ENCODE assay signal across 13 cellular contexts in the genomic region with DNA sequence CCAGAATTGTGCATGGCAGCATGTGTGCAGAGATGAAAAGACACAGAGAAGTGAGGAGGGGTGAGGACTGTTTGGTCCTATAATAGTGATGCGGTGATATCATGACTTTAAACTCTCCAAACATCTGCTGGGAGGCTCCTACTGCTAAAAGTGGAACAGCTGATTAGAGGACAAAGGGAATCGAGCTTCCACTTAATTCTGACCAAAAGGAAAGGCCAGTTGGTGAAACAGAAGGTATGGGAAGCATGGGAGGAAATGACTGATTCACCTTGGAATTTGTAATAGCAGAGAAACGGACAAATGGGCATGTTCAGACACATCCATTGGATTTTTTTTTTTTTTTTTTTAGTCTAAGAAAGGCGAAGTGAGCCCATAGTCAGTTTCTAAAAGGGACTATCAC.
DNase-seq lines count a peak whose midpoint lies in the region; ATAC-seq and TF ChIP-seq lines count a peak whose summit lies in the region.
"Had no signal": no experiment of that assay in that cellular context is flagged by ENCODE, and none has a peak within 500 bp of the region (broad histone marks: within the 10 kb centered on the region; RNA-seq: fewer than 3 reads in every experiment).

No MANE protein-coding gene starts in this region.

- peaks cover 7% of the 10 kb centered on the region for H3K27me3 Mint-ChIP-seq in nephron (ENCODE audit: low read depth)
- H3K27me3 Mint-ChIP-seq in activated CD8-positive, alpha-beta memory T cell treated with anti-CD3 and anti-CD28 coated beads, Interleukin-2, amount 10 ng/mL, durations not matched to agents 7 days and 5 days: peaks cover 9% of the 10 kb centered on the region

- no peaks in the 10 kb centered on the region for H3K9me3 Mint-ChIP-seq in nephron
- H3K9me3 Mint-ChIP-seq in activated CD8-positive, alpha-beta memory T cell treated with anti-CD3 and anti-CD28 coated beads, Interleukin-2, amount 10 ng/mL, durations not matched to agents 7 days and 5 days (ENCODE audit: low read depth): no peaks in the 10 kb centered on the region

- CTCF ChIA-PET in activated CD8-positive, alpha-beta memory T cell treated with anti-CD3 and anti-CD28 coated beads, Interleukin-2, amount 10 ng/mL, durations not matched to agents 7 days and 5 days (lab: Charles Lee): interaction anchor here (0.9 to 7.6 kb wide), 2 partner anchors 9 to 136 kb away, joined by 3 to 74 read pairs; no protein-coding TSS in a partner anchor

- no peak for ATAC-seq in activated CD8-positive, alpha-beta memory T cell treated with anti-CD3 and anti-CD28 coated beads, Interleukin-2, amount 10 ng/mL, durations not matched to agents 7 days and 5 days
- ATAC-seq in GM21723 (IDR thresholded peaks at IDR 0.05; ENCODE audit: unreplicated experiment): no peak
- ATAC-seq: activated CD4-positive, CD25-positive, alpha-beta regulatory T cell treated with anti-CD3 and anti-CD28 coated beads, Interleukin-2, amount 50 U/mL, for 24 hours had no signal

- H3K4me1 Mint-ChIP-seq in nephron: peaks cover 46% of the 10 kb centered on the region
- no peaks in the 10 kb centered on the region for H3K4me1 Mint-ChIP-seq in activated CD8-positive, alpha-beta memory T cell treated with anti-CD3 and anti-CD28 coated beads, Interleukin-2, amount 10 ng/mL, durations not matched to agents 7 days and 5 days

- H3K36me3 Mint-ChIP-seq in nephron (ENCODE audit: low read depth): no peaks in the 10 kb centered on the region
- H3K36me3 Mint-ChIP-seq in activated CD8-positive, alpha-beta memory T cell treated with anti-CD3 and anti-CD28 coated beads, Interleukin-2, amount 10 ng/mL, durations not matched to agents 7 days and 5 days: no peaks in the 10 kb centered on the region

- no peak for TF ChIP-seq CTCF in choroid plexus epithelial cell (conservative IDR thresholded peaks at IDR 0.05; ENCODE audit: low read depth, low read length)
- no peak for TF ChIP-seq CTCF in nephron (IDR thresholded peaks at IDR 0.05; ENCODE audit: unreplicated experiment in 3 of 3)

- H3K4me3 Mint-ChIP-seq in nephron: no peak overlapping the region
- no peak overlapping the region for H3K4me3 Mint-ChIP-seq in activated CD8-positive, alpha-beta memory T cell treated with anti-CD3 and anti-CD28 coated beads, Interleukin-2, amount 10 ng/mL, durations not matched to agents 7 days and 5 days

- H3K4me3 ChIP-seq in choroid plexus epithelial cell (ENCODE audit: low read depth, low read length): no peak overlapping the region
- H3K4me3 ChIP-seq: PC-9, sigmoid colon had no signal

- DNase-seq in EH (ENCODE audit: low read depth): peak; percentile 97
- DNase-seq in NCI-H146 (lab: John Stamatoyannopoulos, UW): peak; percentile 54
- peak; percentile 90 for DNase-seq in choroid plexus epithelial cell (ENCODE audit: low read depth)
- DNase-seq in activated CD8-positive, alpha-beta memory T cell treated with anti-CD3 and anti-CD28 coated beads, Interleukin-2, amount 10 ng/mL, durations not matched to agents 7 days and 5 days: no peak
- no peak for DNase-seq in NCI-H187 treated with DMSO at 0.1 percent for 48 hours (lab: John Stamatoyannopoulos, UW)
- DNase-seq in C1 segment of cervical spinal cord (lab: John Stamatoyannopoulos, UW): no peak
- DNase-seq: GOT3, NCI-H1436 treated with DMSO at 0.1 percent for 48 hours, PC-9, sigmoid colon had no signal

- H3K27ac Mint-ChIP-seq in nephron: peak overlapping the region; percentile 11 to 78 (median 41)
- no peak overlapping the region for H3K27ac Mint-ChIP-seq in activated CD8-positive, alpha-beta memory T cell treated with anti-CD3 and anti-CD28 coated beads, Interleukin-2, amount 10 ng/mL, durations not matched to agents 7 days and 5 days

Comparison
In these comparisons a context has a peak if more than half of its experiments do, and no peak if none do; other contexts are left out.
1. DNase-seq: peak in EH (single experiment), NCI-H146 (single experiment) and choroid plexus epithelial cell (single experiment); none in activated CD8-positive, alpha-beta memory T cell treated with anti-CD3 and anti-CD28 coated beads, Interleukin-2, amount 10 ng/mL, durations not matched to agents 7 days and 5 days (single experiment), NCI-H187 treated with DMSO at 0.1 percent for 48 hours (single experiment) and C1 segment of cervical spinal cord (0 of 14).